Comparison of ENCODE assay signal across 1 cellular context in genomic region chr19:54209748-54210494, GRCh38.
TF ChIP-seq lines count a peak whose summit lies in the region.

No MANE protein-coding gene starts in this region.

TF ChIP-seq in K562, 482 proteins besides CTCF, POLR2A, EP300 and RAD21 (continued from another document and continues in another):
- TF ChIP-seq AFF1 (IDR thresholded peaks at IDR 0.05; ENCODE audit: low read depth in 1 of 2, partially characterized antibody in 2 of 2), result no peak
- peak; percentile 54; the same call in 1 of the 2 replicates for TF ChIP-seq ZSCAN29 (IDR thresholded peaks at IDR 0.05)
- TF ChIP-seq NCOA4 (IDR thresholded peaks at IDR 0.05; ENCODE audit: partially characterized antibody), result no peak
- TF ChIP-seq, protein P1, sequence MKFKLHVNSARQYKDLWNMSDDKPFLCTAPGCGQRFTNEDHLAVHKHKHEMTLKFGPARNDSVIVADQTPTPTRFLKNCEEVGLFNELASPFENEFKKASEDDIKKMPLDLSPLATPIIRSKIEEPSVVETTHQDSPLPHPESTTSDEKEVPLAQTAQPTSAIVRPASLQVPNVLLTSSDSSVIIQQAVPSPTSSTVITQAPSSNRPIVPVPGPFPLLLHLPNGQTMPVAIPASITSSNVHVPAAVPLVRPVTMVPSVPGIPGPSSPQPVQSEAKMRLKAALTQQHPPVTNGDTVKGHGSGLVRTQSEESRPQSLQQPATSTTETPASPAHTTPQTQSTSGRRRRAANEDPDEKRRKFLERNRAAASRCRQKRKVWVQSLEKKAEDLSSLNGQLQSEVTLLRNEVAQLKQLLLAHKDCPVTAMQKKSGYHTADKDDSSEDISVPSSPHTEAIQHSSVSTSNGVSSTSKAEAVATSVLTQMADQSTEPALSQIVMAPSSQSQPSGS (CRISPR knock-in tag; IDR thresholded peaks at IDR 0.05), result no peak
- peak; percentile 83; the same call in 1 of the 2 replicates for TF ChIP-seq ARID3A (IDR thresholded peaks at IDR 0.05; ENCODE audit: borderline replicate concordance, low read depth, low read length)
- TF ChIP-seq PHF20 (IDR thresholded peaks at IDR 0.05; ENCODE audit: partially characterized antibody), result no peak
- TF ChIP-seq ARID1B (IDR thresholded peaks at IDR 0.05), result peak; percentile 89
- no peak for TF ChIP-seq U2AF2 (optimal IDR thresholded peaks at IDR 0.05; ENCODE audit: low read depth, low read length)
- TF ChIP-seq, protein P2, sequence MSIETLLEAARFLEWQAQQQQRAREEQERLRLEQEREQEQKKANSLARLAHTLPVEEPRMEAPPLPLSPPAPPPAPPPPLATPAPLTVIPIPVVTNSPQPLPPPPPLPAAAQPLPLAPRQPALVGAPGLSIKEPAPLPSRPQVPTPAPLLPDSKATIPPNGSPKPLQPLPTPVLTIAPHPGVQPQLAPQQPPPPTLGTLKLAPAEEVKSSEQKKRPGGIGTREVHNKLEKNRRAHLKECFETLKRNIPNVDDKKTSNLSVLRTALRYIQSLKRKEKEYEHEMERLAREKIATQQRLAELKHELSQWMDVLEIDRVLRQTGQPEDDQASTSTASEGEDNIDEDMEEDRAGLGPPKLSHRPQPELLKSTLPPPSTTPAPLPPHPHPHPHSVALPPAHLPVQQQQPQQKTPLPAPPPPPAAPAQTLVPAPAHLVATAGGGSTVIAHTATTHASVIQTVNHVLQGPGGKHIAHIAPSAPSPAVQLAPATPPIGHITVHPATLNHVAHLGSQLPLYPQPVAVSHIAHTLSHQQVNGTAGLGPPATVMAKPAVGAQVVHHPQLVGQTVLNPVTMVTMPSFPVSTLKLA (conservative IDR thresholded peaks at IDR 0.05), result peak; percentile 62 to 81
- no peak for TF ChIP-seq ZNF444 (CRISPR knock-in tag; IDR thresholded peaks at IDR 0.05)
- no peak for TF ChIP-seq BMI1 (IDR thresholded peaks at IDR 0.05; ENCODE audit: low read length)
- TF ChIP-seq HMGN3 (IDR thresholded peaks at IDR 0.05; ENCODE audit: borderline replicate concordance, extremely low read depth, insufficient read length, low read depth, low read length), result no peak
- no peak for TF ChIP-seq CHCHD3 (CRISPR knock-in tag; IDR thresholded peaks at IDR 0.05)
- TF ChIP-seq RNF2 (IDR thresholded peaks at IDR 0.05), result peak; percentile 55; the same call in 1 of the 2 replicates
- TF ChIP-seq, protein P3, sequence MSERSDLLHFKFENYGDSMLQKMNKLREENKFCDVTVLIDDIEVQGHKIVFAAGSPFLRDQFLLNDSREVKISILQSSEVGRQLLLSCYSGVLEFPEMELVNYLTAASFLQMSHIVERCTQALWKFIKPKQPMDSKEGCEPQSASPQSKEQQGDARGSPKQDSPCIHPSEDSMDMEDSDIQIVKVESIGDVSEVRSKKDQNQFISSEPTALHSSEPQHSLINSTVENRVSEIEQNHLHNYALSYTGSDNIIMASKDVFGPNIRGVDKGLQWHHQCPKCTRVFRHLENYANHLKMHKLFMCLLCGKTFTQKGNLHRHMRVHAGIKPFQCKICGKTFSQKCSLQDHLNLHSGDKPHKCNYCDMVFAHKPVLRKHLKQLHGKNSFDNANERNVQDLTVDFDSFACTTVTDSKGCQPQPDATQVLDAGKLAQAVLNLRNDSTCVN (CRISPR knock-in tag; IDR thresholded peaks at IDR 0.05), result no peak
- TF ChIP-seq ZNF133 (CRISPR knock-in tag; IDR thresholded peaks at IDR 0.05), result no peak
- TF ChIP-seq ILK (tag; IDR thresholded peaks at IDR 0.05; ENCODE audit: borderline replicate concordance, low read depth), result no peak
- TF ChIP-seq RHOXF2B (CRISPR knock-in tag; conservative IDR thresholded peaks at IDR 0.05), result no peak
- no peak for TF ChIP-seq ZBTB1 (CRISPR knock-in tag; IDR thresholded peaks at IDR 0.05; ENCODE audit: borderline replicate concordance, low read depth)
- no peak for TF ChIP-seq ETS2 (tag; IDR thresholded peaks at IDR 0.05; ENCODE audit: borderline replicate concordance, poor library complexity, severe bottlenecking)
- peak; percentile 72 for TF ChIP-seq NBN (IDR thresholded peaks at IDR 0.05; ENCODE audit: low read depth)
- TF ChIP-seq, protein P4, sequence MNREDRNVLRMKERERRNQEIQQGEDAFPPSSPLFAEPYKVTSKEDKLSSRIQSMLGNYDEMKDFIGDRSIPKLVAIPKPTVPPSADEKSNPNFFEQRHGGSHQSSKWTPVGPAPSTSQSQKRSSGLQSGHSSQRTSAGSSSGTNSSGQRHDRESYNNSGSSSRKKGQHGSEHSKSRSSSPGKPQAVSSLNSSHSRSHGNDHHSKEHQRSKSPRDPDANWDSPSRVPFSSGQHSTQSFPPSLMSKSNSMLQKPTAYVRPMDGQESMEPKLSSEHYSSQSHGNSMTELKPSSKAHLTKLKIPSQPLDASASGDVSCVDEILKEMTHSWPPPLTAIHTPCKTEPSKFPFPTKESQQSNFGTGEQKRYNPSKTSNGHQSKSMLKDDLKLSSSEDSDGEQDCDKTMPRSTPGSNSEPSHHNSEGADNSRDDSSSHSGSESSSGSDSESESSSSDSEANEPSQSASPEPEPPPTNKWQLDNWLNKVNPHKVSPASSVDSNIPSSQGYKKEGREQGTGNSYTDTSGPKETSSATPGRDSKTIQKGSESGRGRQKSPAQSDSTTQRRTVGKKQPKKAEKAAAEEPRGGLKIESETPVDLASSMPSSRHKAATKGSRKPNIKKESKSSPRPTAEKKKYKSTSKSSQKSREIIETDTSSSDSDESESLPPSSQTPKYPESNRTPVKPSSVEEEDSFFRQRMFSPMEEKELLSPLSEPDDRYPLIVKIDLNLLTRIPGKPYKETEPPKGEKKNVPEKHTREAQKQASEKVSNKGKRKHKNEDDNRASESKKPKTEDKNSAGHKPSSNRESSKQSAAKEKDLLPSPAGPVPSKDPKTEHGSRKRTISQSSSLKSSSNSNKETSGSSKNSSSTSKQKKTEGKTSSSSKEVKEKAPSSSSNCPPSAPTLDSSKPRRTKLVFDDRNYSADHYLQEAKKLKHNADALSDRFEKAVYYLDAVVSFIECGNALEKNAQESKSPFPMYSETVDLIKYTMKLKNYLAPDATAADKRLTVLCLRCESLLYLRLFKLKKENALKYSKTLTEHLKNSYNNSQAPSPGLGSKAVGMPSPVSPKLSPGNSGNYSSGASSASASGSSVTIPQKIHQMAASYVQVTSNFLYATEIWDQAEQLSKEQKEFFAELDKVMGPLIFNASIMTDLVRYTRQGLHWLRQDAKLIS (CRISPR knock-in tag; IDR thresholded peaks at IDR 0.05), result peak; percentile 76; the same call in 1 of the 2 replicates
- TF ChIP-seq, protein P5, sequence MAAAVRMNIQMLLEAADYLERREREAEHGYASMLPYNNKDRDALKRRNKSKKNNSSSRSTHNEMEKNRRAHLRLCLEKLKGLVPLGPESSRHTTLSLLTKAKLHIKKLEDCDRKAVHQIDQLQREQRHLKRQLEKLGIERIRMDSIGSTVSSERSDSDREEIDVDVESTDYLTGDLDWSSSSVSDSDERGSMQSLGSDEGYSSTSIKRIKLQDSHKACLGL (CRISPR knock-in tag; IDR thresholded peaks at IDR 0.05; ENCODE audit: borderline replicate concordance, poor library complexity, severe bottlenecking), result no peak
- TF ChIP-seq, protein P6, sequence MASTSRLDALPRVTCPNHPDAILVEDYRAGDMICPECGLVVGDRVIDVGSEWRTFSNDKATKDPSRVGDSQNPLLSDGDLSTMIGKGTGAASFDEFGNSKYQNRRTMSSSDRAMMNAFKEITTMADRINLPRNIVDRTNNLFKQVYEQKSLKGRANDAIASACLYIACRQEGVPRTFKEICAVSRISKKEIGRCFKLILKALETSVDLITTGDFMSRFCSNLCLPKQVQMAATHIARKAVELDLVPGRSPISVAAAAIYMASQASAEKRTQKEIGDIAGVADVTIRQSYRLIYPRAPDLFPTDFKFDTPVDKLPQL (IDR thresholded peaks at IDR 0.05; ENCODE audit: extremely low read depth, insufficient read length), result no peak
- TF ChIP-seq POLR3G (IDR thresholded peaks at IDR 0.05; ENCODE audit: extremely low read depth, insufficient read length, insufficient replicate concordance), result no peak
- no peak for TF ChIP-seq SAFB (IDR thresholded peaks at IDR 0.05; ENCODE audit: borderline replicate concordance, low read depth, low read length)
- no peak; the same call in 1 of the 2 replicates for TF ChIP-seq L3MBTL2 (IDR thresholded peaks at IDR 0.05)
- no peak for TF ChIP-seq E2F3 (CRISPR knock-in tag; IDR thresholded peaks at IDR 0.05)
- peak; percentile 75; the same call in 1 of the 2 replicates for TF ChIP-seq LEF1 (IDR thresholded peaks at IDR 0.05)
- TF ChIP-seq CBX8 (IDR thresholded peaks at IDR 0.05; ENCODE audit: borderline replicate concordance, extremely low read depth, low read depth, low read length, poor library complexity, severe bottlenecking), result no peak
- TF ChIP-seq FOXK2 (conservative IDR thresholded peaks at IDR 0.05 in 1 of 2, IDR thresholded peaks at IDR 0.05 in 1 of 2; ENCODE audit: low read depth in 2 of 2), result peak; percentile 69 to 77; a peak in 3 of 4 replicates
- TF ChIP-seq STAT5B (CRISPR knock-in tag; IDR thresholded peaks at IDR 0.05), result no peak
- no peak for TF ChIP-seq ZNF253 (CRISPR knock-in tag; conservative IDR thresholded peaks at IDR 0.05)
- no peak for TF ChIP-seq PCBP1 (IDR thresholded peaks at IDR 0.05; ENCODE audit: low read depth, low read length, poor library complexity, severe bottlenecking)
- no peak for TF ChIP-seq ZFP1 (CRISPR knock-in tag; IDR thresholded peaks at IDR 0.05)
- no peak for TF ChIP-seq TRIM28 (IDR thresholded peaks at IDR 0.05)
- TF ChIP-seq NFE2L1 (tag; IDR thresholded peaks at IDR 0.05; ENCODE audit: borderline replicate concordance, low read depth), result no peak
- TF ChIP-seq TBP (optimal IDR thresholded peaks at IDR 0.05; ENCODE audit: low read depth, low read length), result no peak
- TF ChIP-seq ZEB2 (IDR thresholded peaks at IDR 0.05), result peak; percentile 64; the same call in 1 of the 2 replicates
- peak; percentile 9; the same call in 1 of the 2 replicates for TF ChIP-seq BACH1 (tag; IDR thresholded peaks at IDR 0.05)
- TF ChIP-seq, protein P7, sequence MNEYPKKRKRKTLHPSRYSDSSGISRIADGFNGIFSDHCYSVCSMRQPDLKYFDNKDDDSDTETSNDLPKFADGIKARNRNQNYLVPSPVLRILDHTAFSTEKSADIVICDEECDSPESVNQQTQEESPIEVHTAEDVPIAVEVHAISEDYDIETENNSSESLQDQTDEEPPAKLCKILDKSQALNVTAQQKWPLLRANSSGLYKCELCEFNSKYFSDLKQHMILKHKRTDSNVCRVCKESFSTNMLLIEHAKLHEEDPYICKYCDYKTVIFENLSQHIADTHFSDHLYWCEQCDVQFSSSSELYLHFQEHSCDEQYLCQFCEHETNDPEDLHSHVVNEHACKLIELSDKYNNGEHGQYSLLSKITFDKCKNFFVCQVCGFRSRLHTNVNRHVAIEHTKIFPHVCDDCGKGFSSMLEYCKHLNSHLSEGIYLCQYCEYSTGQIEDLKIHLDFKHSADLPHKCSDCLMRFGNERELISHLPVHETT (CRISPR knock-in tag; conservative IDR thresholded peaks at IDR 0.05 in 1 of 2, IDR thresholded peaks at IDR 0.05 in 1 of 2), result 0 out of 4 replicates have a peak, but pooled peaks of 1 of the 2 experiments have one; percentile 13
- no peak for TF ChIP-seq CREB1 (IDR thresholded peaks at IDR 0.05)
- TF ChIP-seq CREB1 (CRISPR knock-in tag; IDR thresholded peaks at IDR 0.05), result no peak
- no peak for TF ChIP-seq SNIP1 (IDR thresholded peaks at IDR 0.05; ENCODE audit: low read depth)
- peak; percentile 60; the same call in 1 of the 2 replicates for TF ChIP-seq ZNF766 (CRISPR knock-in tag; conservative IDR thresholded peaks at IDR 0.05)
